ENCODE assay signal across 16 cellular contexts in the genomic region with DNA sequence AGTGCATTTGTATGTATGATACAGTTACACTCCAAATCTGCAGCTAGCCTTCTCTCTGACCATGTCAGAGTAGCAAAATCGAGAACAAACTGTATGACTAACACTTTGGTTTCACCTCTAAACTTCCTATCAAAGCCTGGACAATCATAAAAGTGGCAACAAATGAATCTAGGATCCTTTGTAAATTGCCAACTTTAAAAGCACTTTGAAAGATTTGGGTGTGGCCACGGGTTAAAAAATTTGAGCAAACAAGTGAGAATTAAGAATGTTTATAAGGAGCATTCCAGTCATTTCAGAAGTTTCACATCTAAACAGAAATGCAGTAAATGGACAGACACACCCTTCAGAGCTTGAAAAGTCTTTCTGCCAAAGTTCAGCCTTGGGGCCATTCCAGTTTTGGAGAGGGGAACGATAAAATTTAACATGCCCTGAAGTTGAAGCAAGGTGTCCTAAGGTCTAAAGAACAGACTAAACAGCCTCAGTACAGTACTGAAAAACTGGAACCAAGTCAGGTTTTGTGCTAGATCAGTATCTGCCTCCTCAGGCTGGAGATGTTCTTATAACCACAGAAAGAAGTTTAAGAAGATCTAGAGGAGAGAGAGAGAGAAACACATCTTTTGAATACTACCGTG.
DNase-seq lines count a peak whose midpoint lies in the region; ATAC-seq and TF ChIP-seq lines count a peak whose summit lies in the region.
"Had no signal": no experiment of that assay in that cellular context is flagged by ENCODE, and none has a peak within 500 bp of the region (broad histone marks: within the 10 kb centered on the region; RNA-seq: fewer than 3 reads in every experiment).

No MANE protein-coding gene starts in this region.

- POLR2A ChIA-PET in WTC11 (lab: Charles Lee), result no interaction called here

- H3K27ac Mint-ChIP-seq in GM23338 (no peak overlapping the region), glutamatergic neuron (ENCODE audit: unreplicated experiment) (no peak overlapping the region), WTC11 (no peak overlapping the region)
- H3K27ac Mint-ChIP-seq: nephron had no signal

- H3K9me3 ChIP-seq in WERI-Rb-1 (ENCODE audit: severe bottlenecking), result no peaks in the 10 kb centered on the region
- H3K9me3 ChIP-seq: esophagus squamous epithelium, Peyer's patch had no signal

- H2AFZ ChIP-seq in GM23338, result peak overlapping the region; percentile 30; the same call in 1 of the 2 replicates

- H3K36me3 ChIP-seq in GM23338 (ENCODE audit: insufficient read depth) (no peaks in the 10 kb centered on the region), WERI-Rb-1 (no peaks in the 10 kb centered on the region)
- H3K36me3 ChIP-seq: esophagus squamous epithelium, Peyer's patch had no signal

- H3K9me2 ChIP-seq in GM23338 (ENCODE audit: insufficient read depth), result peaks cover 16% of the 10 kb centered on the region; the same call in 1 of the 2 replicates

- 0 out of 3 replicates have a peak, but pooled peaks cover 2% of the 10 kb centered on the region for H3K4me1 Mint-ChIP-seq in GM23338
- H3K4me1 Mint-ChIP-seq in glutamatergic neuron (ENCODE audit: low read depth, unreplicated experiment), result no peaks in the 10 kb centered on the region
- peaks cover 5% of the 10 kb centered on the region for H3K4me1 Mint-ChIP-seq in WTC11
- H3K4me1 Mint-ChIP-seq: nephron had no signal

- H3K27me3 ChIP-seq in GM23338 (ENCODE audit: insufficient read depth) (no peaks in the 10 kb centered on the region), WERI-Rb-1 (ENCODE audit: insufficient read depth, low read depth, severe bottlenecking) (no peaks in the 10 kb centered on the region)
- H3K27me3 ChIP-seq: Peyer's patch had no signal

- no peaks in the 10 kb centered on the region for H3K36me3 Mint-ChIP-seq in GM23338 (ENCODE audit: low read depth)
- no peaks in the 10 kb centered on the region for H3K36me3 Mint-ChIP-seq in glutamatergic neuron (ENCODE audit: unreplicated experiment)
- H3K36me3 Mint-ChIP-seq in WTC11, result no peaks in the 10 kb centered on the region

- no peaks in the 10 kb centered on the region for H4K20me1 ChIP-seq in GM23338 (replicated peaks; ENCODE audit: insufficient read depth)

- H3K9me3 Mint-ChIP-seq in GM23338 (no peaks in the 10 kb centered on the region), glutamatergic neuron (ENCODE audit: unreplicated experiment) (no peaks in the 10 kb centered on the region), WTC11 (no peaks in the 10 kb centered on the region)
- H3K9me3 Mint-ChIP-seq: nephron had no signal

- H3K4me1 ChIP-seq in GM23338 (ENCODE audit: insufficient read depth), result no peaks in the 10 kb centered on the region
- H3K4me1 ChIP-seq: esophagus squamous epithelium, Peyer's patch had no signal

- H3K4me3 Mint-ChIP-seq in GM23338, result no peak overlapping the region
- no peak overlapping the region for H3K4me3 Mint-ChIP-seq in glutamatergic neuron (ENCODE audit: unreplicated experiment)
- no peak overlapping the region for H3K4me3 Mint-ChIP-seq in WTC11
- H3K4me3 Mint-ChIP-seq: nephron had no signal

- H3K4me3 ChIP-seq in GM23338 (no peak overlapping the region), WERI-Rb-1 (ENCODE audit: low read depth, low read length) (no peak overlapping the region)
- H3K4me3 ChIP-seq: esophagus squamous epithelium, Peyer's patch had no signal

- ATAC-seq in GM18520 (IDR thresholded peaks at IDR 0.05; ENCODE audit: unreplicated experiment) (peak; percentile 77), GM23338 (no peak), HG03520 (IDR thresholded peaks at IDR 0.05; ENCODE audit: unreplicated experiment) (peak; percentile 58), WTC11 (no peak), left lobe of liver (no peak)

- CTCF ChIA-PET in WTC11 (lab: Charles Lee), result no interaction called here

- H3K27me3 Mint-ChIP-seq in GM23338 (ENCODE audit: insufficient read depth, low read depth, poor library complexity) (no peaks in the 10 kb centered on the region), glutamatergic neuron (ENCODE audit: unreplicated experiment) (no peaks in the 10 kb centered on the region), WTC11 (ENCODE audit: low read depth) (peaks cover 7% of the 10 kb centered on the region)

- no peak overlapping the region for H3K27ac ChIP-seq in GM23338 (ENCODE audit: low read depth)
- H3K27ac ChIP-seq in WERI-Rb-1, result no peak overlapping the region
- H3K27ac ChIP-seq: esophagus squamous epithelium, HL-60, Peyer's patch had no signal

- no peak overlapping the region for H3K4me2 ChIP-seq in GM23338

- DNase-seq in GM23338 (ENCODE audit: low spot score), result no peak
- DNase-seq in iris pigment epithelial cell (ENCODE audit: low read depth), result peak; percentile 41
- no peak for DNase-seq in glutamatergic neuron
- no peak for DNase-seq in WTC11 (ENCODE audit: low spot score)
- no peak for DNase-seq in left lobe of liver (ENCODE audit: low spot score)
- no peak for DNase-seq in WERI-Rb-1
- DNase-seq: activated CD4-positive, CD25-positive, alpha-beta regulatory T cell; caudate nucleus; esophagus squamous epithelium; kidney; NCI-H1417 treated with DMSO at 0.1 percent for 48 hours; Peyer's patch had no signal

- no peak for TF ChIP-seq CTCF in GM23338 (conservative IDR thresholded peaks at IDR 0.05; ENCODE audit: low read depth in 2 of 2)
- TF ChIP-seq CTCF in glutamatergic neuron (IDR thresholded peaks at IDR 0.05; ENCODE audit: partially characterized antibody, unreplicated experiment), result no peak
- TF ChIP-seq CTCF in WTC11 (IDR thresholded peaks at IDR 0.05), result no peak
- no peak for TF ChIP-seq CTCF in WERI-Rb-1 (IDR thresholded peaks at IDR 0.05; ENCODE audit: low read depth, low read length)

- H3K79me2 ChIP-seq in GM23338 (replicated peaks; ENCODE audit: insufficient read depth), result no peaks in the 10 kb centered on the region

- no peaks in the 10 kb centered on the region for H3F3A ChIP-seq in GM23338 (replicated peaks; ENCODE audit: low read depth)

TF ChIP-seq in GM23338, 12 proteins besides CTCF, POLR2A, EP300 and RAD21 (continues in another document):
- TF ChIP-seq JUNB (IDR thresholded peaks at IDR 0.05; ENCODE audit: unreplicated experiment), result no peak
- TF ChIP-seq POLR2AphosphoS5 (IDR thresholded peaks at IDR 0.05; ENCODE audit: low read depth), result no peak
- TF ChIP-seq EZH2phosphoT487 (IDR thresholded peaks at IDR 0.05; ENCODE audit: unreplicated experiment), result no peak
- no peak for TF ChIP-seq ZNF331 (CRISPR knock-in tag; IDR thresholded peaks at IDR 0.05; ENCODE audit: low read depth)
- TF ChIP-seq ZNF114 (CRISPR knock-in tag; IDR thresholded peaks at IDR 0.05), result no peak
- TF ChIP-seq STAT1 (IDR thresholded peaks at IDR 0.05; ENCODE audit: unreplicated experiment), result no peak
- TF ChIP-seq, protein P1, sequence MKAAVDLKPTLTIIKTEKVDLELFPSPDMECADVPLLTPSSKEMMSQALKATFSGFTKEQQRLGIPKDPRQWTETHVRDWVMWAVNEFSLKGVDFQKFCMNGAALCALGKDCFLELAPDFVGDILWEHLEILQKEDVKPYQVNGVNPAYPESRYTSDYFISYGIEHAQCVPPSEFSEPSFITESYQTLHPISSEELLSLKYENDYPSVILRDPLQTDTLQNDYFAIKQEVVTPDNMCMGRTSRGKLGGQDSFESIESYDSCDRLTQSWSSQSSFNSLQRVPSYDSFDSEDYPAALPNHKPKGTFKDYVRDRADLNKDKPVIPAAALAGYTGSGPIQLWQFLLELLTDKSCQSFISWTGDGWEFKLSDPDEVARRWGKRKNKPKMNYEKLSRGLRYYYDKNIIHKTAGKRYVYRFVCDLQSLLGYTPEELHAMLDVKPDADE (IDR thresholded peaks at IDR 0.05), result no peak
- no peak for TF ChIP-seq NANOG (IDR thresholded peaks at IDR 0.05; ENCODE audit: borderline replicate concordance)
- no peak for TF ChIP-seq CREB1 (CRISPR knock-in tag; IDR thresholded peaks at IDR 0.05; ENCODE audit: low read depth)
- no peak for TF ChIP-seq EZH2 (IDR thresholded peaks at IDR 0.05; ENCODE audit: low read depth, unreplicated experiment)

TF ChIP-seq in WTC11, 78 proteins besides CTCF, POLR2A, EP300 and RAD21 (continues in another document):
- TF ChIP-seq, protein P2, sequence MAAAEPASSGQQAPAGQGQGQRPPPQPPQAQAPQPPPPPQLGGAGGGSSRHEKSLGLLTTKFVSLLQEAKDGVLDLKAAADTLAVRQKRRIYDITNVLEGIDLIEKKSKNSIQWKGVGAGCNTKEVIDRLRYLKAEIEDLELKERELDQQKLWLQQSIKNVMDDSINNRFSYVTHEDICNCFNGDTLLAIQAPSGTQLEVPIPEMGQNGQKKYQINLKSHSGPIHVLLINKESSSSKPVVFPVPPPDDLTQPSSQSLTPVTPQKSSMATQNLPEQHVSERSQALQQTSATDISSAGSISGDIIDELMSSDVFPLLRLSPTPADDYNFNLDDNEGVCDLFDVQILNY (CRISPR knock-in tag; IDR thresholded peaks at IDR 0.05), result no peak
- TF ChIP-seq MYBL2 (CRISPR knock-in tag; IDR thresholded peaks at IDR 0.05) (no peak), SMAD3 (CRISPR knock-in tag; IDR thresholded peaks at IDR 0.05; ENCODE audit: borderline replicate concordance) (no peak), TEAD4 (CRISPR knock-in tag; IDR thresholded peaks at IDR 0.05) (no peak), SOX15 (CRISPR knock-in tag; IDR thresholded peaks at IDR 0.05) (no peak), FOXP1 (CRISPR knock-in tag; IDR thresholded peaks at IDR 0.05; ENCODE audit: borderline replicate concordance) (no peak)
- TF ChIP-seq, protein P3, sequence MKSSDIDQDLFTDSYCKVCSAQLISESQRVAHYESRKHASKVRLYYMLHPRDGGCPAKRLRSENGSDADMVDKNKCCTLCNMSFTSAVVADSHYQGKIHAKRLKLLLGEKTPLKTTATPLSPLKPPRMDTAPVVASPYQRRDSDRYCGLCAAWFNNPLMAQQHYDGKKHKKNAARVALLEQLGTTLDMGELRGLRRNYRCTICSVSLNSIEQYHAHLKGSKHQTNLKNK (CRISPR knock-in tag; IDR thresholded peaks at IDR 0.05), result no peak

Comparison
In these comparisons a context has a peak if more than half of its experiments do, and no peak if none do; other contexts are left out.
1. ATAC-seq: peak in GM18520 (single experiment) and HG03520 (single experiment); none in GM23338 (single experiment), WTC11 (single experiment) and left lobe of liver (single experiment).